ENCODE assay signal across 18 cellular contexts in the genomic region with DNA sequence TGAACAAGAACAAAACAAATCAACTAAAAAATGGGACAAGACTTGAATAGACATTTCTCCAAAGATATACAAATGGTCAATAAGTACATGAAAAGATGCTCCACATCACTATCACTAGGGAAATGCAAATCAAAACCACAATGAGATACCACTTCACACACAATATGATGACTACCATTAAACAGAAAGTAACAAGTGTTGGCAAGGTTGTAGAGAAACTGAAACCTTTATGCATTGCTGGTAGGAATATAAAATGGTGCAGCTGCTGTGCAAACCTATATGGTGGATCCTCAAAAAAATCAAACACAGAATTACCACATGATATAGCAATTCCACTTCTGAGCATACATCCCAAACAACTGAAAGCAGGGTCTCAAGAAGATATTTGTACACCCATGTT. TPM values are rescaled to one million over a fixed set of nuclear protein-coding genes. Genes with fewer than 3 reads are reported as not detected.
DNase-seq lines count a peak whose midpoint lies in the region; ATAC-seq and TF ChIP-seq lines count a peak whose summit lies in the region.
"Had no signal": no experiment of that assay in that cellular context is flagged by ENCODE, and none has a peak within 500 bp of the region (broad histone marks: within the 10 kb centered on the region; RNA-seq: fewer than 3 reads in every experiment).

No MANE protein-coding gene starts in this region.

- H3K4me1 Mint-ChIP-seq in activated CD8-positive, alpha-beta memory T cell treated with anti-CD3 and anti-CD28 coated beads, Interleukin-2, amount 10 ng/mL, durations not matched to agents 7 days and 5 days, result peaks cover 22% of the 10 kb centered on the region
- H3K4me1 Mint-ChIP-seq in T-helper 1 cell treated with Interleukin-12 subunit alpha and Interleukin-12 subunit beta and Interleukin-4 antibody, amounts not matched to agents 30 μg/mL and 1 μg/mL, for 36 hours (ENCODE audit: low read depth), result peaks cover 11% of the 10 kb centered on the region

- no peak overlapping the region for H3K4me2 ChIP-seq in osteoblast (ENCODE audit: insufficient read depth, low read length)
- H3K4me2 ChIP-seq: A549 had no signal

- H3K36me3 ChIP-seq in HEK293 (ENCODE audit: control insufficient read depth in 2 of 2, insufficient read depth in 1 of 2, low read length in 2 of 2) (no peaks in the 10 kb centered on the region), osteoblast (ENCODE audit: insufficient read depth, low read length) (no peaks in the 10 kb centered on the region), heart right ventricle (no peaks in the 10 kb centered on the region)
- H3K36me3 ChIP-seq: lower lobe of right lung had no signal

- peaks cover 2% of the 10 kb centered on the region for H3K36me3 Mint-ChIP-seq in activated CD8-positive, alpha-beta memory T cell treated with anti-CD3 and anti-CD28 coated beads, Interleukin-2, amount 10 ng/mL, durations not matched to agents 7 days and 5 days
- peaks cover 3% of the 10 kb centered on the region for H3K36me3 Mint-ChIP-seq in T-helper 1 cell treated with Interleukin-12 subunit alpha and Interleukin-12 subunit beta and Interleukin-4 antibody, amounts not matched to agents 30 μg/mL and 1 μg/mL, for 36 hours (ENCODE audit: low read depth)

- H3K4me1 ChIP-seq in HEK293 (ENCODE audit: control insufficient read depth, insufficient read depth, low read length) (no peaks in the 10 kb centered on the region), osteoblast (ENCODE audit: insufficient read depth, low read length) (peaks cover 16% of the 10 kb centered on the region), heart right ventricle (peaks cover 0 to 27% (median 7%) of the 10 kb centered on the region in 9 donors)

- peak; percentile 79 for ATAC-seq in activated CD8-positive, alpha-beta memory T cell treated with anti-CD3 and anti-CD28 coated beads, Interleukin-2, amount 10 ng/mL, durations not matched to agents 7 days and 5 days
- peak; percentile 76 for ATAC-seq in stimulated activated naive CD8-positive, alpha-beta T cell treated with anti-CD3 and anti-CD28 coated beads, Interleukin-15, Interleukin-2, amounts not matched to agents 100 U/mL and 50 U/mL, for 24 hours
- no peak for ATAC-seq in GM19395 (IDR thresholded peaks at IDR 0.05; ENCODE audit: unreplicated experiment)
- ATAC-seq in heart right ventricle, result no peak
- ATAC-seq: A549, lower lobe of right lung, Panc1 had no signal

- H3K9me3 ChIP-seq in HEK293 (ENCODE audit: control insufficient read depth, insufficient read depth, low read depth, low read length), result no peaks in the 10 kb centered on the region
- H3K9me3 ChIP-seq in osteoblast (ENCODE audit: low read depth, low read length), result no peaks in the 10 kb centered on the region
- H3K9me3 ChIP-seq in heart right ventricle, result no peaks in the 10 kb centered on the region
- H3K9me3 ChIP-seq: A549, lower lobe of right lung had no signal

- H3K27me3 ChIP-seq in osteoblast (ENCODE audit: insufficient read depth, low read length), result no peaks in the 10 kb centered on the region
- no peaks in the 10 kb centered on the region for H3K27me3 ChIP-seq in heart right ventricle
- H3K27me3 ChIP-seq: foreskin keratinocyte had no signal

- TF ChIP-seq CTCF in HEK293 (tag by site-specific recombination; IDR thresholded peaks at IDR 0.05), result no peak
- TF ChIP-seq CTCF in osteoblast (IDR thresholded peaks at IDR 0.05; ENCODE audit: extremely low read depth, low read depth, low read length), result no peak
- TF ChIP-seq CTCF in heart right ventricle (IDR thresholded peaks at IDR 0.05), result no peak

- peaks cover 12% of the 10 kb centered on the region for H3K27me3 Mint-ChIP-seq in activated CD8-positive, alpha-beta memory T cell treated with anti-CD3 and anti-CD28 coated beads, Interleukin-2, amount 10 ng/mL, durations not matched to agents 7 days and 5 days
- H3K27me3 Mint-ChIP-seq in T-helper 1 cell treated with Interleukin-12 subunit alpha and Interleukin-12 subunit beta and Interleukin-4 antibody, amounts not matched to agents 30 μg/mL and 1 μg/mL, for 36 hours (ENCODE audit: low read depth), result peaks cover 18% of the 10 kb centered on the region

- POLR2A ChIA-PET in HEK293 (lab: Yijun Ruan, JAX), result interaction anchor here (0.7 kb wide), 1 partner anchor 21 kb away, joined by 3 read pairs; no protein-coding TSS in a partner anchor

- CTCF ChIA-PET in activated CD8-positive, alpha-beta memory T cell treated with anti-CD3 and anti-CD28 coated beads, Interleukin-2, amount 10 ng/mL, durations not matched to agents 7 days and 5 days (lab: Charles Lee), result interaction anchor here (0.7 kb wide), 1 partner anchor 1173 kb away, joined by 3 read pairs; no protein-coding TSS in a partner anchor
- CTCF ChIA-PET in HEK293 (lab: Yijun Ruan, JAX), result interaction anchor here (0.7 kb wide), 1 partner anchor 16 kb away, joined by 3 read pairs; no protein-coding TSS in a partner anchor

- no peak overlapping the region for H3K4me3 ChIP-seq in HEK293 (ENCODE audit: low read depth, low read length)
- H3K4me3 ChIP-seq in osteoblast (ENCODE audit: insufficient read depth, low read length), result no peak overlapping the region
- H3K4me3 ChIP-seq in heart right ventricle, result no peak overlapping the region
- H3K4me3 ChIP-seq: A549, lower lobe of right lung had no signal

- intact Hi-C loops in heart right ventricle (cut with DNase I), result loop anchor here in 6 of 10 donors (5.0 kb wide), 1 partner anchor 77 kb away; no protein-coding TSS in a partner anchor

- H3K9me3 Mint-ChIP-seq in activated CD8-positive, alpha-beta memory T cell treated with anti-CD3 and anti-CD28 coated beads, Interleukin-2, amount 10 ng/mL, durations not matched to agents 7 days and 5 days (ENCODE audit: low read depth), result no peaks in the 10 kb centered on the region
- no peaks in the 10 kb centered on the region for H3K9me3 Mint-ChIP-seq in T-helper 1 cell treated with Interleukin-12 subunit alpha and Interleukin-12 subunit beta and Interleukin-4 antibody, amounts not matched to agents 30 μg/mL and 1 μg/mL, for 36 hours
- H3K9me3 Mint-ChIP-seq: nephron progenitor cell had no signal

- H3K27ac ChIP-seq in HEK293 (ENCODE audit: extremely low read depth, low read depth, low read length) (no peak overlapping the region), osteoblast (ENCODE audit: low read depth, low read length) (no peak overlapping the region), heart right ventricle (no peak overlapping the region)
- H3K27ac ChIP-seq: A549, foreskin keratinocyte, lower lobe of right lung, VCaP had no signal

- peak overlapping the region; percentile 50 for H3K4me3 Mint-ChIP-seq in activated CD8-positive, alpha-beta memory T cell treated with anti-CD3 and anti-CD28 coated beads, Interleukin-2, amount 10 ng/mL, durations not matched to agents 7 days and 5 days
- H3K4me3 Mint-ChIP-seq in T-helper 1 cell treated with Interleukin-12 subunit alpha and Interleukin-12 subunit beta and Interleukin-4 antibody, amounts not matched to agents 30 μg/mL and 1 μg/mL, for 36 hours, result no peak overlapping the region
- H3K4me3 Mint-ChIP-seq: nephron progenitor cell had no signal

- no peak for DNase-seq in activated CD8-positive, alpha-beta memory T cell treated with anti-CD3 and anti-CD28 coated beads, Interleukin-2, amount 10 ng/mL, durations not matched to agents 7 days and 5 days
- no peak for DNase-seq in activated CD8-positive, alpha-beta memory T cell treated with anti-CD3 and anti-CD28 coated beads, Interleukin-2, amount 50 U/mL, for 4 hours
- no peak for DNase-seq in stimulated activated naive CD8-positive, alpha-beta T cell treated with anti-CD3 and anti-CD28 coated beads, Interleukin-15, Interleukin-2, amounts not matched to agents 100 U/mL and 50 U/mL, for 24 hours
- DNase-seq in osteoblast (ENCODE audit: insufficient read length, low spot score, missing footprints) (no peak), heart right ventricle (no peak)
- DNase-seq: HCEC 1CT, lower lobe of right lung, NCI-H2081, NCI-H748 treated with DMSO at 0.1 percent for 48 hours, nephron progenitor cell had no signal

- peaks cover 62% of the 10 kb centered on the region for H3K79me2 ChIP-seq in osteoblast (ENCODE audit: insufficient read depth, low read length)

- H2AFZ ChIP-seq in osteoblast (ENCODE audit: low read length), result no peak overlapping the region

- peak overlapping the region; percentile 83 for H3K27ac Mint-ChIP-seq in activated CD8-positive, alpha-beta memory T cell treated with anti-CD3 and anti-CD28 coated beads, Interleukin-2, amount 10 ng/mL, durations not matched to agents 7 days and 5 days
- H3K27ac Mint-ChIP-seq in T-helper 1 cell treated with Interleukin-12 subunit alpha and Interleukin-12 subunit beta and Interleukin-4 antibody, amounts not matched to agents 30 μg/mL and 1 μg/mL, for 36 hours, result peak overlapping the region; percentile 43
- H3K27ac Mint-ChIP-seq: nephron progenitor cell had no signal

- peaks cover 3% of the 10 kb centered on the region for H4K20me1 ChIP-seq in osteoblast (ENCODE audit: insufficient read depth, low read length)

TF ChIP-seq in HEK293, 187 proteins besides CTCF, POLR2A, EP300 and RAD21:
- 0 out of 2 replicates have a peak, but pooled peaks have one; percentile 26 for TF ChIP-seq PRDM1 (tag by site-specific recombination; IDR thresholded peaks at IDR 0.05)
- no peak for TF ChIP-seq ZNF37A (tag by site-specific recombination; IDR thresholded peaks at IDR 0.05)
- TF ChIP-seq ZNF792 (tag by site-specific recombination; IDR thresholded peaks at IDR 0.05), result no peak
- TF ChIP-seq ZNF223 (tag by site-specific recombination; IDR thresholded peaks at IDR 0.05), result no peak
TF ChIP-seq in HEK293: peak in this region for 1.

RNA-seq across cellular contexts. Expression of gene SMAGP, which starts 5.2 kb away (rescaled TPM):
- total RNA-seq in activated CD8-positive, alpha-beta memory T cell treated with anti-CD3 and anti-CD28 coated beads, Interleukin-2, amount 10 ng/mL, durations not matched to agents 7 days and 5 days, result 1 to 10 TPM; 1.4 to 3.4 TPM
- total RNA-seq in osteoblast, result 9.8 and 13.6 TPM in 2 replicates
- total RNA-seq in heart right ventricle, result 1 to 10 TPM; 2.0 to 6.9 (median 3.5) TPM
- polyA plus RNA-seq in heart right ventricle, result 1 to 10 TPM; 3.6 to 7.3 TPM

RNA-seq across cellular contexts. Expression of gene DAZAP2, which starts 26.4 kb away (rescaled TPM):
- total RNA-seq in activated CD8-positive, alpha-beta memory T cell treated with anti-CD3 and anti-CD28 coated beads, Interleukin-2, amount 10 ng/mL, durations not matched to agents 7 days and 5 days, result 100 to 1,000 TPM; 174 to 181 TPM
- 160 and 169 TPM in 2 replicates for total RNA-seq in osteoblast
- total RNA-seq in heart right ventricle, result 100 to 1,000 TPM; 140 to 185 (median 165) TPM
- 100 to 1,000 TPM in 1 of 2 donors, 10 to 100 TPM in 1; 39.7 to 228 TPM for polyA plus RNA-seq in heart right ventricle

RNA-seq across cellular contexts. Expression of gene POU6F1, which starts 47.2 kb away (rescaled TPM):
- total RNA-seq in activated CD8-positive, alpha-beta memory T cell treated with anti-CD3 and anti-CD28 coated beads, Interleukin-2, amount 10 ng/mL, durations not matched to agents 7 days and 5 days, result 1 to 10 TPM; 3.6 to 5.4 TPM
- total RNA-seq in osteoblast, result 6.8 and 7.6 TPM in 2 replicates
- total RNA-seq in heart right ventricle, result 10 to 100 TPM in 1 of 10 donors, 1 to 10 TPM in 9; 4.9 to 13.9 (median 7.8) TPM
- 10 to 100 TPM in 1 of 2 donors, 1 to 10 TPM in 1; 4.1 to 10.1 TPM for polyA plus RNA-seq in heart right ventricle

RNA-seq across cellular contexts. Expression of gene BIN2, which starts 59.0 kb away (rescaled TPM):
- total RNA-seq in activated CD8-positive, alpha-beta memory T cell treated with anti-CD3 and anti-CD28 coated beads, Interleukin-2, amount 10 ng/mL, durations not matched to agents 7 days and 5 days, result 100 to 1,000 TPM; 109 to 147 TPM
- total RNA-seq in osteoblast (under 0.01 TPM in 1 of 2 replicates, not detected in the other), heart right ventricle (10 to 100 TPM in 1 of 10 donors, 1 to 10 TPM in 5, under 1 TPM in 4; 0.57 to 13.2 (median 1.8) TPM)
- 1 to 10 TPM; 1.2 to 1.4 TPM for polyA plus RNA-seq in heart right ventricle
- total RNA-seq: foreskin keratinocyte, M059J had no signal
- polyA plus RNA-seq: foreskin keratinocyte had no signal

Comparison
In these comparisons a context has a peak if more than half of its experiments do, and no peak if none do; other contexts are left out.
1. ATAC-seq: peak in activated CD8-positive, alpha-beta memory T cell treated with anti-CD3 and anti-CD28 coated beads, Interleukin-2, amount 10 ng/mL, durations not matched to agents 7 days and 5 days (single experiment) and stimulated activated naive CD8-positive, alpha-beta T cell treated with anti-CD3 and anti-CD28 coated beads, Interleukin-15, Interleukin-2, amounts not matched to agents 100 U/mL and 50 U/mL, for 24 hours (single experiment); none in GM19395 (single experiment) and heart right ventricle (0 of 8).